In genomic region chr22:35611200-35611890, GRCh38 we compare ENCODE assay signal across 1 cellular context.
TF ChIP-seq lines count a peak whose summit lies in the region.

No MANE protein-coding gene starts in this region.

TF ChIP-seq in SK-N-SH, 30 proteins besides CTCF, POLR2A, EP300 and RAD21:
- no peak for TF ChIP-seq EZH2phosphoT487 (IDR thresholded peaks at IDR 0.05; ENCODE audit: borderline replicate concordance, low read depth)
- TF ChIP-seq RCOR1 (IDR thresholded peaks at IDR 0.05; ENCODE audit: low read length), result no peak
- TF ChIP-seq RXRA (IDR thresholded peaks at IDR 0.05; ENCODE audit: borderline replicate concordance, low read depth), result no peak
- no peak for TF ChIP-seq TAF1 (IDR thresholded peaks at IDR 0.05; ENCODE audit: borderline replicate concordance, low read depth, low read length)
- no peak for TF ChIP-seq TCF12 (IDR thresholded peaks at IDR 0.05)
- TF ChIP-seq, protein P1, sequence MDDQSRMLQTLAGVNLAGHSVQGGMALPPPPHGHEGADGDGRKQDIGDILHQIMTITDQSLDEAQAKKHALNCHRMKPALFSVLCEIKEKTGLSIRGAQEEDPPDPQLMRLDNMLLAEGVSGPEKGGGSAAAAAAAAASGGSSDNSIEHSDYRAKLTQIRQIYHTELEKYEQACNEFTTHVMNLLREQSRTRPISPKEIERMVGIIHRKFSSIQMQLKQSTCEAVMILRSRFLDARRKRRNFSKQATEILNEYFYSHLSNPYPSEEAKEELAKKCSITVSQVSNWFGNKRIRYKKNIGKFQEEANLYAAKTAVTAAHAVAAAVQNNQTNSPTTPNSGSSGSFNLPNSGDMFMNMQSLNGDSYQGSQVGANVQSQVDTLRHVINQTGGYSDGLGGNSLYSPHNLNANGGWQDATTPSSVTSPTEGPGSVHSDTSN (IDR thresholded peaks at IDR 0.05), result no peak
- TF ChIP-seq, protein P2, sequence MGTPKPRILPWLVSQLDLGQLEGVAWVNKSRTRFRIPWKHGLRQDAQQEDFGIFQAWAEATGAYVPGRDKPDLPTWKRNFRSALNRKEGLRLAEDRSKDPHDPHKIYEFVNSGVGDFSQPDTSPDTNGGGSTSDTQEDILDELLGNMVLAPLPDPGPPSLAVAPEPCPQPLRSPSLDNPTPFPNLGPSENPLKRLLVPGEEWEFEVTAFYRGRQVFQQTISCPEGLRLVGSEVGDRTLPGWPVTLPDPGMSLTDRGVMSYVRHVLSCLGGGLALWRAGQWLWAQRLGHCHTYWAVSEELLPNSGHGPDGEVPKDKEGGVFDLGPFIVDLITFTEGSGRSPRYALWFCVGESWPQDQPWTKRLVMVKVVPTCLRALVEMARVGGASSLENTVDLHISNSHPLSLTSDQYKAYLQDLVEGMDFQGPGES (IDR thresholded peaks at IDR 0.05; ENCODE audit: low read depth, low read length), result no peak
- no peak for TF ChIP-seq GATA2 (CRISPR knock-in tag; IDR thresholded peaks at IDR 0.05)
- TF ChIP-seq FOXJ3 (CRISPR knock-in tag; IDR thresholded peaks at IDR 0.05), result no peak
- no peak for TF ChIP-seq GABPA (IDR thresholded peaks at IDR 0.05; ENCODE audit: low read depth)
